In genomic region chr12:56315256-56315625, GRCh38 we compare ENCODE assay signal across 8 cellular contexts. TPM values are rescaled to one million over a fixed set of nuclear protein-coding genes. Genes with fewer than 3 reads are reported as not detected.
DNase-seq lines count a peak whose midpoint lies in the region; ATAC-seq and TF ChIP-seq lines count a peak whose summit lies in the region.

No MANE protein-coding gene starts in this region.

- DNase-seq in NOMO-1 treated with DMSO at 0.1 percent for 48 hours (lab: John Stamatoyannopoulos, UW; ENCODE audit: unreplicated experiment) (peak; percentile 21), NOMO-1 treated with dmso at 0.1 percent for 144 hours (lab: John Stamatoyannopoulos, UW; ENCODE audit: unreplicated experiment) (no peak), foreskin fibroblast (no peak), osteocyte (ENCODE audit: extremely low spot score, unreplicated experiment) (no peak), 8988T (no peak)
- no peak for DNase-seq in activated CD4-positive, CD25-positive, alpha-beta regulatory T cell treated with anti-CD3 and anti-CD28 coated beads, Interleukin-2, amount 50 U/mL, for 72 hours

- peak overlapping the region; percentile 79 to 95 for H3K4me3 ChIP-seq in foreskin fibroblast (ENCODE audit: low read depth in 1 of 2, low read length in 2 of 2)

- H3K9me3 Mint-ChIP-seq in osteocyte (ENCODE audit: unreplicated experiment), result no peaks in the 10 kb centered on the region

- peak overlapping the region; percentile 99 for H3K27ac ChIP-seq in VCaP

- ATAC-seq in GM19463 (IDR thresholded peaks at IDR 0.05; ENCODE audit: unreplicated experiment), result no peak

- TF ChIP-seq CTCF in VCaP (conservative IDR thresholded peaks at IDR 0.05), result no peak
- no peak for TF ChIP-seq CTCF in foreskin fibroblast (IDR thresholded peaks at IDR 0.05; ENCODE audit: low read depth, low read length)
- no peak for TF ChIP-seq CTCF in osteocyte (IDR thresholded peaks at IDR 0.05)

- peak overlapping the region; percentile 98 for H3K4me3 Mint-ChIP-seq in osteocyte (ENCODE audit: unreplicated experiment)

- no peaks in the 10 kb centered on the region for H3K27me3 Mint-ChIP-seq in osteocyte (ENCODE audit: unreplicated experiment)

- H3K27ac Mint-ChIP-seq in osteocyte (ENCODE audit: unreplicated experiment), result peak overlapping the region; percentile 99

- H3K4me1 Mint-ChIP-seq in osteocyte (ENCODE audit: unreplicated experiment), result peaks cover 14% of the 10 kb centered on the region

- H3K36me3 Mint-ChIP-seq in osteocyte (ENCODE audit: unreplicated experiment), result peaks cover 13% of the 10 kb centered on the region

RNA-seq across cellular contexts. Expression of gene CNPY2, which starts 0.5 kb away (rescaled TPM):
- 154 and 177 TPM in 2 replicates for total RNA-seq in osteocyte

RNA-seq across cellular contexts. Expression of gene CS, which starts 15.1 kb away (rescaled TPM):
- 199 and 206 TPM in 2 replicates for total RNA-seq in osteocyte

RNA-seq across cellular contexts. Expression of gene PAN2, which starts 18.6 kb away (rescaled TPM):
- 52.7 and 56.6 TPM in 2 replicates for total RNA-seq in osteocyte

RNA-seq across cellular contexts. Expression of gene IL23A, which starts 23.4 kb away (rescaled TPM):
- not detected in 2 replicates for total RNA-seq in osteocyte

RNA-seq across cellular contexts. Expression of gene STAT2, which starts 44.7 kb away (rescaled TPM):
- total RNA-seq in osteocyte, result 327 and 334 TPM in 2 replicates
